16 cellular contexts compared by ENCODE assay signal in genomic region chr16:66304151-66304550, GRCh38.
"Had no signal": no experiment of that assay in that cellular context is flagged by ENCODE, and none has a peak within 500 bp of the region (broad histone marks: within the 10 kb centered on the region; RNA-seq: fewer than 3 reads in every experiment).

No MANE protein-coding gene starts in this region.

- ATAC-seq: activated CD8-positive, alpha-beta T cell treated with anti-CD3 and anti-CD28 coated beads for 36 hours; activated T-helper 17 cell treated with anti-CD3 and anti-CD28 coated beads, Interleukin-2, amount 50 U/mL, for 72 hours; naive thymus-derived CD4-positive, alpha-beta T cell; psoas muscle; sciatic nerve; stimulated activated memory B cell treated with anti-CD40 and anti-IgM and Interleukin-4, amounts not matched to agents 10 μg/mL and 1 μg/mL and 100 μg/mL, for 72 hours had no signal

- DNase-seq: activated CD4-positive, CD25-positive, alpha-beta regulatory T cell treated with anti-CD3 and anti-CD28 coated beads, Interleukin-2, amount 50 U/mL, for 72 hours; activated CD8-positive, alpha-beta T cell treated with anti-CD3 and anti-CD28 coated beads for 36 hours; activated T-cell treated with anti-CD3 and anti-CD28 coated beads for 4 hours; cortex of kidney; effector CD8-positive, alpha-beta T cell; hippocampal formation; occipital lobe; psoas muscle; spleen; stimulated activated CD4-positive, alpha-beta T cell treated with anti-CD3 and anti-CD28 coated beads, Interleukin-1b, Interleukin-23, amount 100 ng/mL, for 48 hours had no signal

- H3K4me3 ChIP-seq: psoas muscle, spleen, tibial nerve had no signal

- H3K4me1 ChIP-seq: psoas muscle, spleen had no signal

- H3K9me3 ChIP-seq: psoas muscle, spleen had no signal

- H3K36me3 ChIP-seq: spleen, tibial nerve had no signal

- H3K27me3 ChIP-seq: tibial nerve had no signal

- H3K27ac ChIP-seq: epithelial cell of prostate, psoas muscle, spleen, tibial nerve had no signal
